Comparison of ENCODE assay signal across 1 cellular context in the genomic region with DNA sequence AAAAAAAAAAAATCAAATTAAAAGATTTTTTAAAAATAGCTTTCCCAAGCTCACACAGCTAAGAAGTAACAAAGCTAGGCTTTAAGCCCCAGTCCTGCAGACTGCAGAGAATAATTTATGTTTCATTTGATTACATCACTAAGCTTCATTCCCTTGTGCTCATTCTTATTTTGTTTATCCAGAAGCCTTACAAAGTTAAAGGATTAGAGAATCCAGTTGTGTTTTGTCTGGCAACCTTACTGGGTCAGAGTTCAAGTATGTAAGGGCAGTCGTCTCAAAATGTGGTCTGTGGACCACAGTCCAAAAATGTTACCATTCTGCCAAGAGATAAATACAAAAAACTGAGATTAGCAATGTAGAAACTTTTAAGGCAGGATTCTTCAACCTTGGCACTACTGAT.
TF ChIP-seq lines count a peak whose summit lies in the region.

No MANE protein-coding gene starts in this region.

TF ChIP-seq in A549, 52 proteins besides CTCF, POLR2A, EP300 and RAD21 (continued from another document):
- no peak for TF ChIP-seq EHMT2 (IDR thresholded peaks at IDR 0.05; ENCODE audit: low read depth)
- TF ChIP-seq KDM5A (IDR thresholded peaks at IDR 0.05), result no peak
- TF ChIP-seq, protein P1, sequence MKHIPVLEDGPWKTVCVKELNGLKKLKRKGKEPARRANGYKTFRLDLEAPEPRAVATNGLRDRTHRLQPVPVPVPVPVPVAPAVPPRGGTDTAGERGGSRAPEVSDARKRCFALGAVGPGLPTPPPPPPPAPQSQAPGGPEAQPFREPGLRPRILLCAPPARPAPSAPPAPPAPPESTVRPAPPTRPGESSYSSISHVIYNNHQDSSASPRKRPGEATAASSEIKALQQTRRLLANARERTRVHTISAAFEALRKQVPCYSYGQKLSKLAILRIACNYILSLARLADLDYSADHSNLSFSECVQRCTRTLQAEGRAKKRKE (CRISPR knock-in tag; IDR thresholded peaks at IDR 0.05; ENCODE audit: low read depth), result no peak
- no peak for TF ChIP-seq ZSCAN20 (CRISPR knock-in tag; IDR thresholded peaks at IDR 0.05)
